ENCODE assay signal across 27 cellular contexts in the genomic region with DNA sequence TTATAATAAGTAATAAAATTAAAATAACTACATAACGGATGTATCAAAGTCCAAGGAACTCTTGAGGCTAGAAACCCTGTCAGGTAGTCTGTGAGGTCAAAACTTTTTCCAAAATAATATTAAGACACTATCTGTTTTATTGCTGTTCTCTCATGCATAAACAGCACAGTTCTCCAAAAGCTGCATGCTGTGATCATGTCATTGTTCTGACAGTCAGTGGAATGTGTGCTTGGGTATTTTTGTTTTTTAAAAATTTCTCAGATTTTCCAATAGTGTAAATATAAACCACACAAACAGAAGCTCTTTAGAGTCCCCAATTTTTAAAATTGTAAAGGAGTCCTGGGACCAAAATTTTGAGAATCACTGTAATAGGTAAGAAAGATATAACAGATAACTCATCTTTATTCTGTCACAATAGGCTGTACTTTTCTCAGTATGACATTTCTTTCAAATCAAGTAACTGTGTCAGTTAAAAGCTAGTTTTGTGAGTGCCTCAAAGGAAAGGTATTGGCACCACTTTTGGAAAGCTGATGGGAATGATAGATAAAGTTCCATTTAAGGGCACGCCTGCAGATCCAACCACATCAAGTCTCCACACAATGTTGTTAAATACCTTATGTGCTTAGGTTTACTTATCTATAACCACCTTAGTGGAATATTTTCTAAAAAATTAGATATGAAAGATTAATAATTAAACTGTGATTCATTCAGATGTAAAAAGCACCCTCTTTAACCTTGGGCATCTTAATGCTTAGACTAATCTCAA.
"Had no signal": no experiment of that assay in that cellular context is flagged by ENCODE, and none has a peak within 500 bp of the region (broad histone marks: within the 10 kb centered on the region; RNA-seq: fewer than 3 reads in every experiment).

No MANE protein-coding gene starts in this region.

- H3K27me3 Mint-ChIP-seq: activated CD4-positive, alpha-beta memory T cell treated with anti-CD3 and anti-CD28 coated beads for 36 hours; activated CD4-positive, alpha-beta T cell treated with anti-CD3 and anti-CD28 coated beads, Interleukin-2, amount 10 ng/mL, durations not matched to agents 7 days and 5 days; activated naive CD8-positive, alpha-beta T cell treated with anti-CD3 and anti-CD28 coated beads, Interleukin-2, amount 50 U/mL, for 24 hours; brain had no signal

- H3K9ac ChIP-seq: SK-N-SH had no signal

- H3K4me1 ChIP-seq: ascending aorta, SJCRH30 had no signal

- H3K4me3 ChIP-seq: ascending aorta, SJCRH30 had no signal

- H3K27ac Mint-ChIP-seq: activated CD4-positive, alpha-beta memory T cell treated with anti-CD3 and anti-CD28 coated beads for 36 hours; activated CD4-positive, alpha-beta T cell treated with anti-CD3 and anti-CD28 coated beads, Interleukin-2, amount 10 ng/mL, durations not matched to agents 7 days and 5 days; activated naive CD8-positive, alpha-beta T cell treated with anti-CD3 and anti-CD28 coated beads, Interleukin-2, amount 50 U/mL, for 24 hours; brain; T-helper 1 cell treated with Interleukin-12 subunit alpha and Interleukin-12 subunit beta and Interleukin-4 antibody, amounts not matched to agents 30 μg/mL and 1 μg/mL, for 36 hours had no signal

- H3K9me3 ChIP-seq: ascending aorta, SJCRH30, SK-N-SH had no signal

- H3K27me3 ChIP-seq: ascending aorta, SJCRH30 had no signal

- H3K4me2 ChIP-seq: SK-N-SH had no signal

- ATAC-seq: activated naive CD4-positive, alpha-beta T cell treated with anti-CD3 and anti-CD28 coated beads, Interleukin-2, amount 50 U/mL, for 72 hours; activated naive CD8-positive, alpha-beta T cell treated with anti-CD3 and anti-CD28 coated beads, Interleukin-2, amount 50 U/mL, for 24 hours; activated T-cell treated with anti-CD3 and anti-CD28 coated beads, Interleukin-2, amount 50 U/mL, for 4 hours; Panc1 had no signal

- H3K4me3 Mint-ChIP-seq: activated CD4-positive, alpha-beta memory T cell treated with anti-CD3 and anti-CD28 coated beads for 36 hours; activated CD4-positive, alpha-beta T cell treated with anti-CD3 and anti-CD28 coated beads, Interleukin-2, amount 10 ng/mL, durations not matched to agents 7 days and 5 days; activated naive CD8-positive, alpha-beta T cell treated with anti-CD3 and anti-CD28 coated beads, Interleukin-2, amount 50 U/mL, for 24 hours; activated T-cell treated with anti-CD3 and anti-CD28 coated beads, Interleukin-2, amount 50 U/mL, for 4 hours; brain; T-helper 1 cell treated with Interleukin-12 subunit alpha and Interleukin-12 subunit beta and Interleukin-4 antibody, amounts not matched to agents 30 μg/mL and 1 μg/mL, for 36 hours had no signal

- DNase-seq: activated CD4-positive, alpha-beta memory T cell treated with anti-CD3 and anti-CD28 coated beads for 36 hours; activated CD4-positive, alpha-beta T cell treated with anti-CD3 and anti-CD28 coated beads, Interleukin-2, amount 10 ng/mL, durations not matched to agents 7 days and 5 days; activated CD4-positive, CD25-positive, alpha-beta regulatory T cell; activated CD8-positive, alpha-beta memory T cell treated with anti-CD3 and anti-CD28 coated beads for 24 hours; activated effector memory CD4-positive, alpha-beta T cell treated with anti-CD3 and anti-CD28 coated beads, Interleukin-2, amount 50 U/mL, for 16 hours; activated naive CD4-positive, alpha-beta T cell treated with Interleukin-2 at 50 U/mL for 16 hours; activated naive CD8-positive, alpha-beta T cell treated with anti-CD3 and anti-CD28 coated beads, Interleukin-2, amount 50 U/mL, for 24 hours; activated T-cell treated with anti-CD3 and anti-CD28 coated beads, Interleukin-2, amount 50 U/mL, for 4 hours; amniotic stem cell; Kasumi-1; NCI-H1048; NCI-H146; NCI-H1930; NCI-H2107; NCI-H2171 treated with DMSO at 0.1 percent for 48 hours; NCI-H226; NCI-H526; NCI-H82; Right ventricle myocardium superior; SJCRH30; SK-N-SH had no signal

- H3K36me3 ChIP-seq: ascending aorta had no signal

- H3K27ac ChIP-seq: ascending aorta, RWPE1, SJCRH30 had no signal

- H3K4me1 Mint-ChIP-seq: activated naive CD8-positive, alpha-beta T cell treated with anti-CD3 and anti-CD28 coated beads, Interleukin-2, amount 50 U/mL, for 24 hours; brain had no signal

- H3K9me3 Mint-ChIP-seq: activated CD4-positive, alpha-beta memory T cell treated with anti-CD3 and anti-CD28 coated beads for 36 hours; activated CD4-positive, alpha-beta T cell treated with anti-CD3 and anti-CD28 coated beads, Interleukin-2, amount 10 ng/mL, durations not matched to agents 7 days and 5 days; activated naive CD4-positive, alpha-beta T cell treated with anti-CD3 and anti-CD28 coated beads, Interleukin-2, amount 50 U/mL, for 72 hours; activated naive CD8-positive, alpha-beta T cell treated with anti-CD3 and anti-CD28 coated beads, Interleukin-2, amount 50 U/mL, for 24 hours; activated T-cell treated with anti-CD3 and anti-CD28 coated beads, Interleukin-2, amount 50 U/mL, for 4 hours; brain; T-helper 1 cell treated with Interleukin-12 subunit alpha and Interleukin-12 subunit beta and Interleukin-4 antibody, amounts not matched to agents 30 μg/mL and 1 μg/mL, for 36 hours had no signal
